ENCODE assay signal across 1 cellular context in the genomic region with DNA sequence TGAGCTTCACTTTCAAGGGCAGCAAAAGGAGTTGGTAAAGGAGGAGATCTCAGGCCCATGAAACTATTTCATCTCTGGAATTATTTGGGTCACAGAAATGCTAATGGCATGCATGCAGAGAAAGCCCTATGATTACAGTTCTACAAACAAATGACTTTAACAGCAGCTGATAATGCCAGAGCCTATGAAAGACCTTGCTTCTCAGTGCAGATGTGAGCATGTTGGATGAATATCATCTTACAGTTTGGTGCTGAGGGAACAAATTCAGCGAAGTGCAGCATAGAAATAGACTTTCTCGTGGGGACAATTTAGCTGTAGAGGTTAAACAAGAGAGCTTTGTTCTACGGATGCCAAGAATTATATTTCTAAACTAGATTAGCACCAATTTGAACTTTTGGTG.
TF ChIP-seq lines count a peak whose summit lies in the region.

No MANE protein-coding gene starts in this region.

TF ChIP-seq in IMR-90, 13 proteins besides CTCF, POLR2A, EP300 and RAD21:
- TF ChIP-seq, protein P1, sequence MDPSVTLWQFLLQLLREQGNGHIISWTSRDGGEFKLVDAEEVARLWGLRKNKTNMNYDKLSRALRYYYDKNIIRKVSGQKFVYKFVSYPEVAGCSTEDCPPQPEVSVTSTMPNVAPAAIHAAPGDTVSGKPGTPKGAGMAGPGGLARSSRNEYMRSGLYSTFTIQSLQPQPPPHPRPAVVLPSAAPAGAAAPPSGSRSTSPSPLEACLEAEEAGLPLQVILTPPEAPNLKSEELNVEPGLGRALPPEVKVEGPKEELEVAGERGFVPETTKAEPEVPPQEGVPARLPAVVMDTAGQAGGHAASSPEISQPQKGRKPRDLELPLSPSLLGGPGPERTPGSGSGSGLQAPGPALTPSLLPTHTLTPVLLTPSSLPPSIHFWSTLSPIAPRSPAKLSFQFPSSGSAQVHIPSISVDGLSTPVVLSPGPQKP (IDR thresholded peaks at IDR 0.05; ENCODE audit: borderline replicate concordance, low read depth, low read length) = no peak
- no peak for TF ChIP-seq MAZ (IDR thresholded peaks at IDR 0.05; ENCODE audit: borderline replicate concordance, low read depth, low read length)
- TF ChIP-seq MXI1 (IDR thresholded peaks at IDR 0.05; ENCODE audit: borderline replicate concordance, low read depth, low read length) = no peak
- no peak for TF ChIP-seq CHD1 (IDR thresholded peaks at IDR 0.05; ENCODE audit: low read depth, low read length)
- no peak for TF ChIP-seq FOS (IDR thresholded peaks at IDR 0.05; ENCODE audit: low read depth, low read length)
- TF ChIP-seq CEBPB (IDR thresholded peaks at IDR 0.05; ENCODE audit: low read depth, low read length) = no peak
- TF ChIP-seq NFE2L2 (IDR thresholded peaks at IDR 0.05; ENCODE audit: low read depth, low read length) = no peak
- no peak for TF ChIP-seq BHLHE40 (IDR thresholded peaks at IDR 0.05; ENCODE audit: low read depth, low read length)
- TF ChIP-seq, protein P2, sequence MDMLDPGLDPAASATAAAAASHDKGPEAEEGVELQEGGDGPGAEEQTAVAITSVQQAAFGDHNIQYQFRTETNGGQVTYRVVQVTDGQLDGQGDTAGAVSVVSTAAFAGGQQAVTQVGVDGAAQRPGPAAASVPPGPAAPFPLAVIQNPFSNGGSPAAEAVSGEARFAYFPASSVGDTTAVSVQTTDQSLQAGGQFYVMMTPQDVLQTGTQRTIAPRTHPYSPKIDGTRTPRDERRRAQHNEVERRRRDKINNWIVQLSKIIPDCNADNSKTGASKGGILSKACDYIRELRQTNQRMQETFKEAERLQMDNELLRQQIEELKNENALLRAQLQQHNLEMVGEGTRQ (IDR thresholded peaks at IDR 0.05; ENCODE audit: low read depth, low read length) = no peak; the same call in 1 of the 2 replicates
- TF ChIP-seq MAFK (IDR thresholded peaks at IDR 0.05; ENCODE audit: low read depth, low read length) = no peak
